ENCODE assay signal across 18 cellular contexts in genomic region chr15:94743668-94744067, GRCh38.
"Had no signal": no experiment of that assay in that cellular context is flagged by ENCODE, and none has a peak within 500 bp of the region (broad histone marks: within the 10 kb centered on the region; RNA-seq: fewer than 3 reads in every experiment).

No MANE protein-coding gene starts in this region.

- H3K27ac ChIP-seq: dorsolateral prefrontal cortex, parathyroid adenoma, right atrium auricular region, suprapubic skin had no signal

- H3K4me3 ChIP-seq: right atrium auricular region, smooth muscle cell, suprapubic skin had no signal

- H3K4me1 Mint-ChIP-seq: activated naive CD8-positive, alpha-beta T cell treated with anti-CD3 and anti-CD28 coated beads, Interleukin-2, amount 50 U/mL, for 24 hours; activated T-helper 17 cell treated with anti-CD3 and anti-CD28 coated beads, Interleukin-2, amount 50 U/mL, for 72 hours had no signal

- H3K36me3 ChIP-seq: right atrium auricular region, suprapubic skin had no signal

- H3K27me3 Mint-ChIP-seq: activated naive CD8-positive, alpha-beta T cell treated with anti-CD3 and anti-CD28 coated beads, Interleukin-2, amount 50 U/mL, for 24 hours had no signal

- H3K9me3 Mint-ChIP-seq: activated naive CD8-positive, alpha-beta T cell treated with anti-CD3 and anti-CD28 coated beads, Interleukin-2, amount 50 U/mL, for 24 hours; activated T-helper 17 cell treated with anti-CD3 and anti-CD28 coated beads, Interleukin-2, amount 50 U/mL, for 72 hours; T-helper 2 cell treated with Interferon-gamma antibody and Interleukin-4, amounts not matched to agents 5 μg/mL and 100 μg/mL, for 36 hours had no signal

- ATAC-seq: activated naive CD8-positive, alpha-beta T cell treated with anti-CD3 and anti-CD28 coated beads, Interleukin-2, amount 50 U/mL, for 24 hours; activated T-helper 17 cell treated with anti-CD3 and anti-CD28 coated beads, Interleukin-2, amount 50 U/mL, for 72 hours; left ventricle myocardium superior; stimulated activated naive CD8-positive, alpha-beta T cell treated with anti-CD3 and anti-CD28 coated beads, Interleukin-15, Interleukin-2, amounts not matched to agents 100 U/mL and 50 U/mL, for 24 hours had no signal

- DNase-seq: activated CD4-positive, alpha-beta T cell treated with anti-CD3 and anti-CD28 coated beads, Interleukin-2, amount 50 U/mL, for 1 hour; activated naive CD4-positive, alpha-beta T cell treated with anti-CD3 and anti-CD28 coated beads for 36 hours; activated naive CD8-positive, alpha-beta T cell treated with anti-CD3 and anti-CD28 coated beads, Interleukin-2, amount 50 U/mL, for 24 hours; activated T-cell treated with anti-CD3 and anti-CD28 coated beads for 4 hours; aorta; dorsolateral prefrontal cortex; islet precursor cell; left ventricle myocardium superior; stimulated activated CD4-positive, alpha-beta T cell treated with anti-CD3 and anti-CD28 coated beads, Interleukin-4, amount 100 ng/mL, for 4 hours; stimulated activated CD8-positive, alpha-beta memory T cell treated with anti-CD3 and anti-CD28 coated beads, Interleukin-4, amount 100 ng/mL, for 48 hours; stimulated activated naive CD8-positive, alpha-beta T cell treated with anti-CD3 and anti-CD28 coated beads, Interleukin-15, Interleukin-2, amounts not matched to agents 100 U/mL and 50 U/mL, for 24 hours had no signal

- H3K4me1 ChIP-seq: parathyroid adenoma, right atrium auricular region, suprapubic skin had no signal

- H3K27me3 ChIP-seq: right atrium auricular region had no signal

- H3K27ac Mint-ChIP-seq: activated naive CD4-positive, alpha-beta T cell treated with anti-CD3 and anti-CD28 coated beads for 36 hours; activated naive CD8-positive, alpha-beta T cell treated with anti-CD3 and anti-CD28 coated beads, Interleukin-2, amount 50 U/mL, for 24 hours; activated T-helper 17 cell treated with anti-CD3 and anti-CD28 coated beads, Interleukin-2, amount 50 U/mL, for 72 hours; endodermal cell; T-helper 2 cell treated with Interferon-gamma antibody and Interleukin-4, amounts not matched to agents 5 μg/mL and 100 μg/mL, for 36 hours had no signal

- H3K9me3 ChIP-seq: right atrium auricular region, suprapubic skin had no signal

- H3K4me3 Mint-ChIP-seq: activated naive CD4-positive, alpha-beta T cell treated with anti-CD3 and anti-CD28 coated beads for 36 hours; activated naive CD8-positive, alpha-beta T cell treated with anti-CD3 and anti-CD28 coated beads, Interleukin-2, amount 50 U/mL, for 24 hours; activated T-helper 17 cell treated with anti-CD3 and anti-CD28 coated beads, Interleukin-2, amount 50 U/mL, for 72 hours; endodermal cell; T-helper 2 cell treated with Interferon-gamma antibody and Interleukin-4, amounts not matched to agents 5 μg/mL and 100 μg/mL, for 36 hours had no signal
